In the genomic region with DNA sequence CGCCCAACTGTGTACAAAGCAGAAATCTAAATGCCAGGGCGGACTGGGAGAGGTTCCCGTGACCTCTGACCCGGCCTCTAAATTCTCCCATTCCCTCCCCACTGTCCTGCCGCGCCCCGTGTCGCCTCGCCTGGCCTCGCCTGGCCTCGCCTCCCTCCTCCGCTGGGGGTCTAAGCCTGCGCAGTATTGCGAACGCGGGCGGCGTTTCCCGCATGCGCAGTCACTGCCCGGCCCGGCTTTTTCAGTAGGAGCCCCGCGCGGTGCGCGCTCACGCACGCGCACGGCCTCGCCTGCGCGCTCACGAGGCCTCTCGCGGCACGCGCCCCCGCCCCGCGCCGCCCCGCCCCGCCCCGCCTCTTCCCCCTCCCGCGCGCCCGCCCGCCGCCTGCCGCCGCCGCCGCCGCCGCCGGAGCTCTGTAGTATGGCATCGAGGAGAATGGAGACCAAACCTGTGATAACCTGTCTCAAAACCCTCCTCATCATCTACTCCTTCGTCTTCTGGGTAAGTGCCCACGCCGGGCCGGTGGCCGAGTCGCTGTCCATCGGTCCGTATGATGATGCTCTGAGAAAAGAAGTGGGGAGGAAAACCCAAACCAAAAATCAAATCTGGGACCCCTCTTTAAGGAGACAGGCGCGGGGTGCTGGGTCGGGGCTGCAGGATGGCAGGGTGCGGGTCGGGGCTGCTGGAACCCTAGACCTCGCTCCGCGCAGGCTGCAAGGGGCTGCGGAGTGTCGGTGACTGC, we compare ENCODE assay signal across 8 cellular contexts. TPM values are rescaled to one million over a fixed set of nuclear protein-coding genes. Genes with fewer than 3 reads are reported as not detected.
DNase-seq lines count a peak whose midpoint lies in the region; TF ChIP-seq lines count a peak whose summit lies in the region.

A gene with protein sequence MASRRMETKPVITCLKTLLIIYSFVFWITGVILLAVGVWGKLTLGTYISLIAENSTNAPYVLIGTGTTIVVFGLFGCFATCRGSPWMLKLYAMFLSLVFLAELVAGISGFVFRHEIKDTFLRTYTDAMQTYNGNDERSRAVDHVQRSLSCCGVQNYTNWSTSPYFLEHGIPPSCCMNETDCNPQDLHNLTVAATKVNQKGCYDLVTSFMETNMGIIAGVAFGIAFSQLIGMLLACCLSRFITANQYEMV (plus strand): TSS at position 417 of the 743 bp plus-strand sequence. CDS start 5 bp downstream, at position 422.

- no peak within 1 kb of the TSS for H3K4ac ChIP-seq in neuronal stem cell (ENCODE audit: low read length)

- H4K8ac ChIP-seq in neuronal stem cell (ENCODE audit: low read depth, low read length) = peak within 1 kb of the TSS; percentile 82

- H2AFZ ChIP-seq in neuronal stem cell (ENCODE audit: low read length) = peak within 1 kb of the TSS; percentile 89

- H3K36me3 Mint-ChIP-seq in activated naive CD4-positive, alpha-beta T cell treated with anti-CD3 and anti-CD28 coated beads for 36 hours (ENCODE audit: low read depth) = no peaks in the 10 kb centered on the region

- peak within 1 kb of the TSS in 1 of 11 experiments; percentile 22; a peak in 1 of 22 replicates for H3K27ac ChIP-seq in BLaER1 treated with 17β-estradiol and CSF1 and Interleukin-3, amounts not matched to agents 10 nM and 100 nM
- H3K27ac ChIP-seq in KOPT-K1 (ENCODE audit: low read depth, low read length, poor library complexity, severe bottlenecking) = peak within 1 kb of the TSS; percentile 89
- no peak within 1 kb of the TSS for H3K27ac ChIP-seq in SJCRH30
- no peak within 1 kb of the TSS for H3K27ac ChIP-seq in neuronal stem cell (replicated peaks; ENCODE audit: low read length)
- H3K27ac ChIP-seq in stomach = peak within 1 kb of the TSS; percentile 27 to 68 (median 33)

- intact Hi-C loops in activated naive CD4-positive, alpha-beta T cell treated with anti-CD3 and anti-CD28 coated beads for 36 hours (cut with micrococcal nuclease) = loop anchor here (1.0 kb wide), 1 partner anchor 234 kb away; the partner anchor contains the start of gene RPGR
- intact Hi-C loops in stomach (cut with DNase I; ENCODE audit: low total_unique reads) = no loop called here

- TF ChIP-seq CTCF in GM20000 (IDR thresholded peaks at IDR 0.05; ENCODE audit: extremely low read depth, missing control alignments) (no peak), stomach (IDR thresholded peaks at IDR 0.05) (no peak)

- H3K23ac ChIP-seq in neuronal stem cell (ENCODE audit: low read depth, low read length, poor library complexity) = no peak within 1 kb of the TSS

- H3K4me3 Mint-ChIP-seq in activated naive CD4-positive, alpha-beta T cell treated with anti-CD3 and anti-CD28 coated beads for 36 hours = peak within 1 kb of the TSS; percentile 79

- no peaks in the 10 kb centered on the region for H4K20me1 ChIP-seq in BLaER1 treated with 17β-estradiol and CSF1 and Interleukin-3, amounts not matched to agents 10 nM and 100 nM

- no CpG with 5 or more reads among the region's 78 CpGs for WGBS in neuronal stem cell (ENCODE audit: extremely low coverage in 2 of 2, insufficient read length in 2 of 2, insufficient replicate concordance in 1 of 2), 2 donors
- 0 to 54% (median 10%) methylated on average over 18 to 77 of the region's 78 CpGs for WGBS in stomach, 5 donors

- no peaks in the 10 kb centered on the region; a peak in 1 of 22 replicates for H3K27me3 ChIP-seq in BLaER1 treated with 17β-estradiol and CSF1 and Interleukin-3, amounts not matched to agents 10 nM and 100 nM
- H3K27me3 ChIP-seq in SJCRH30 (no peaks in the 10 kb centered on the region), neuronal stem cell (ENCODE audit: control insufficient read depth in 3 of 3, insufficient read depth in 3 of 3, low read depth in 1 of 3, low read length in 3 of 3) (peaks cover 0 to 9% (median 0%) of the 10 kb centered on the region in 3 experiments), stomach (no peaks in the 10 kb centered on the region)

- peak; percentile 77 for DNase-seq in GM20000 (ENCODE audit: low spot score)
- peak; percentile 76 to 78 for DNase-seq in SJCRH30
- DNase-seq in activated naive CD4-positive, alpha-beta T cell treated with anti-CD3 and anti-CD28 coated beads for 36 hours = peak; percentile 80
- DNase-seq in germinal center (ENCODE audit: low spot score) = peak; percentile 66
- peak; percentile 65 for DNase-seq in neuronal stem cell (ENCODE audit: low spot score)
- DNase-seq in stomach = peak; percentile 86

- H2BK120ac ChIP-seq in neuronal stem cell (ENCODE audit: low read depth, low read length) = no peak within 1 kb of the TSS

- peak within 1 kb of the TSS; percentile 76 to 90 (median 81) for H3K4me2 ChIP-seq in BLaER1 treated with 17β-estradiol and CSF1 and Interleukin-3, amounts not matched to agents 10 nM and 100 nM
- peak within 1 kb of the TSS; percentile 80 for H3K4me2 ChIP-seq in neuronal stem cell (ENCODE audit: insufficient read depth, low read length, poor library complexity, severe bottlenecking)

- H3K4me3 ChIP-seq in BLaER1 treated with 17β-estradiol and CSF1 and Interleukin-3, amounts not matched to agents 10 nM and 100 nM = peak within 1 kb of the TSS; percentile 49 to 69 (median 58)
- peak within 1 kb of the TSS; percentile 56 for H3K4me3 ChIP-seq in SJCRH30
- peak within 1 kb of the TSS; percentile 40 to 89 for H3K4me3 ChIP-seq in neuronal stem cell (ENCODE audit: low read length in 2 of 2)
- H3K4me3 ChIP-seq in stomach = peak within 1 kb of the TSS; percentile 46 to 54 (median 52)

- peak within 1 kb of the TSS; percentile 64 for H3K18ac ChIP-seq in neuronal stem cell (ENCODE audit: low read length)

- no peaks in the 10 kb centered on the region for H3K9me3 ChIP-seq in BLaER1 treated with 17β-estradiol and CSF1 and Interleukin-3, amounts not matched to agents 10 nM and 100 nM (replicated peaks in 1 of 11)
- H3K9me3 ChIP-seq in KOPT-K1 (ENCODE audit: insufficient read depth, low read length, poor library complexity, severe bottlenecking) (no peaks in the 10 kb centered on the region), SJCRH30 (replicated peaks) (no peaks in the 10 kb centered on the region), neuronal stem cell (replicated peaks in 1 of 2; ENCODE audit: control insufficient read depth in 2 of 2, insufficient read depth in 1 of 2, low read depth in 1 of 2, low read length in 2 of 2) (no peaks in the 10 kb centered on the region), stomach (no peaks in the 10 kb centered on the region)

- H3K79me1 ChIP-seq in neuronal stem cell (ENCODE audit: low read depth, low read length) = no peaks in the 10 kb centered on the region

- no peak within 1 kb of the TSS for H2BK12ac ChIP-seq in neuronal stem cell (ENCODE audit: low read length)

- peaks cover 0 to 11% (median 7%) of the 10 kb centered on the region in 10 experiments; a peak in 12 of 20 replicates for H3K4me1 ChIP-seq in BLaER1 treated with 17β-estradiol and CSF1 and Interleukin-3, amounts not matched to agents 10 nM and 100 nM
- H3K4me1 ChIP-seq in SJCRH30 (no peaks in the 10 kb centered on the region), neuronal stem cell (ENCODE audit: control insufficient read depth in 2 of 2, insufficient read depth in 1 of 2, low read depth in 1 of 2, low read length in 2 of 2) (peaks cover 2% of the 10 kb centered on the region in 2 donors), stomach (peaks cover 0 to 18% (median 9%) of the 10 kb centered on the region in 4 donors)

- H2AK5ac ChIP-seq in neuronal stem cell (ENCODE audit: low read depth, low read length) = no peak within 1 kb of the TSS

- H3K9me3 Mint-ChIP-seq in activated naive CD4-positive, alpha-beta T cell treated with anti-CD3 and anti-CD28 coated beads for 36 hours = no peaks in the 10 kb centered on the region

- no peaks in the 10 kb centered on the region for H3K36me3 ChIP-seq in BLaER1 treated with 17β-estradiol and CSF1 and Interleukin-3, amounts not matched to agents 10 nM and 100 nM
- H3K36me3 ChIP-seq in KOPT-K1 (ENCODE audit: insufficient read depth, low read length) (peaks cover 8% of the 10 kb centered on the region; the same call in 1 of the 2 replicates), SJCRH30 (no peaks in the 10 kb centered on the region), neuronal stem cell (replicated peaks in 1 of 2; ENCODE audit: control insufficient read depth in 2 of 2, insufficient read depth in 2 of 2, low read length in 2 of 2) (no peaks in the 10 kb centered on the region), stomach (no peaks in the 10 kb centered on the region)

- no peak for TF ChIP-seq POLR2A in stomach (IDR thresholded peaks at IDR 0.05)

- H2BK5ac ChIP-seq in neuronal stem cell (ENCODE audit: low read length) = no peak within 1 kb of the TSS

- no peak for TF ChIP-seq EP300 in stomach (IDR thresholded peaks at IDR 0.05)

- H3K4me1 Mint-ChIP-seq in activated naive CD4-positive, alpha-beta T cell treated with anti-CD3 and anti-CD28 coated beads for 36 hours (ENCODE audit: low read depth) = no peaks in the 10 kb centered on the region

- H4K91ac ChIP-seq in neuronal stem cell (ENCODE audit: low read depth, low read length, poor library complexity) = no peak within 1 kb of the TSS

- H2BK15ac ChIP-seq in neuronal stem cell (ENCODE audit: low read length) = no peak within 1 kb of the TSS

- H3K14ac ChIP-seq in neuronal stem cell (ENCODE audit: low read length) = no peak within 1 kb of the TSS

- CTCF ChIA-PET in activated naive CD4-positive, alpha-beta T cell treated with anti-CD3 and anti-CD28 coated beads for 36 hours (lab: Charles Lee) = interaction anchor here (0.7 kb wide), 2 partner anchors 242 to 624 kb away, joined by 4 to 6 read pairs; no protein-coding TSS in a partner anchor

- H3K27me3 Mint-ChIP-seq in activated naive CD4-positive, alpha-beta T cell treated with anti-CD3 and anti-CD28 coated beads for 36 hours (ENCODE audit: low read depth) = no peaks in the 10 kb centered on the region

- no peak within 1 kb of the TSS for H3K27ac Mint-ChIP-seq in activated naive CD4-positive, alpha-beta T cell treated with anti-CD3 and anti-CD28 coated beads for 36 hours

- peak within 1 kb of the TSS; percentile 36 to 66 (median 59); a peak in 19 of 22 replicates for H3K9ac ChIP-seq in BLaER1 treated with 17β-estradiol and CSF1 and Interleukin-3, amounts not matched to agents 10 nM and 100 nM
- peak within 1 kb of the TSS; percentile 9 for H3K9ac ChIP-seq in neuronal stem cell (ENCODE audit: low read depth, low read length, poor library complexity)

RNA-seq across cellular contexts. Expression of the gene that starts here (rescaled TPM):
- total RNA-seq in SJCRH30 (2014; rRNA removed; shearing (Covaris generic)) = 1.6 and 2.0 TPM in 2 replicates
- 1 to 10 TPM; 1.8 to 1.9 TPM for total RNA-seq in activated naive CD4-positive, alpha-beta T cell treated with anti-CD3 and anti-CD28 coated beads for 36 hours
- polyA plus RNA-seq in neuronal stem cell (2013, experiment 1 of 2) = 30.9 TPM
- 30.5 TPM for polyA plus RNA-seq in neuronal stem cell (2013, experiment 2 of 2)
- total RNA-seq in stomach = 10 to 100 TPM in 3 of 5 donors, under 1 TPM in 1, not detected in 1; 0.45 to 35.9 (median 19.5) TPM
- 10 to 100 TPM in 2 of 3 donors, 1 to 10 TPM in 1; 3.6 to 12.0 (median 10.7) TPM for polyA plus RNA-seq in stomach

Comparison
In these comparisons a context has a peak if more than half of its experiments do, and no peak if none do; other contexts are left out.
1. H3K27ac ChIP-seq: peak in KOPT-K1 (single experiment) and stomach (5 of 5); none in SJCRH30 (single experiment) and neuronal stem cell (single experiment).
2. Peak in every context shown above with its lines, with median percentiles within 50 percentile points of each other: H3K4me3 ChIP-seq and DNase-seq.